In the genomic region with DNA sequence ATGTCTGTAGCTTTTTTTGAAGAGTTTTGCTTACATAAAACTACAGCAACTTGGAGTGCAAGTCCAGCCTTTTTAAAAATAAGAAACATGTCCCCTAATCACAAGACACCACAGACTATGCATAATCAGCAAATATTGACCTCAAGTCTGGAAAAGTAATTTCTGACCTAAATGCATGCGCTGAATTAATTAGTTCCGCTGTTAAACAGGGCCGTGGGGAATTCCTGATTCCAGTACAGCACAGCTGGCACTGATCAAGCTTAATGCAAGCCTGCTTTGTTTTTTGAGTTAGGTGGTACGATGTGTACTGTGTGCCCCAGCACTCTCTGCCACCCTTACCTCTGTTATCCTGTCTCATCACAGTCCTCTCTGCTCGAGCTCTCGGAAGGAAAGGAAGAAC, we compare ENCODE assay signal across 1 cellular context.
TF ChIP-seq lines count a peak whose summit lies in the region.

No MANE protein-coding gene starts in this region.

TF ChIP-seq in HCT116, 20 proteins besides CTCF, POLR2A, EP300 and RAD21 (continued from another document):
- TF ChIP-seq, protein P1, sequence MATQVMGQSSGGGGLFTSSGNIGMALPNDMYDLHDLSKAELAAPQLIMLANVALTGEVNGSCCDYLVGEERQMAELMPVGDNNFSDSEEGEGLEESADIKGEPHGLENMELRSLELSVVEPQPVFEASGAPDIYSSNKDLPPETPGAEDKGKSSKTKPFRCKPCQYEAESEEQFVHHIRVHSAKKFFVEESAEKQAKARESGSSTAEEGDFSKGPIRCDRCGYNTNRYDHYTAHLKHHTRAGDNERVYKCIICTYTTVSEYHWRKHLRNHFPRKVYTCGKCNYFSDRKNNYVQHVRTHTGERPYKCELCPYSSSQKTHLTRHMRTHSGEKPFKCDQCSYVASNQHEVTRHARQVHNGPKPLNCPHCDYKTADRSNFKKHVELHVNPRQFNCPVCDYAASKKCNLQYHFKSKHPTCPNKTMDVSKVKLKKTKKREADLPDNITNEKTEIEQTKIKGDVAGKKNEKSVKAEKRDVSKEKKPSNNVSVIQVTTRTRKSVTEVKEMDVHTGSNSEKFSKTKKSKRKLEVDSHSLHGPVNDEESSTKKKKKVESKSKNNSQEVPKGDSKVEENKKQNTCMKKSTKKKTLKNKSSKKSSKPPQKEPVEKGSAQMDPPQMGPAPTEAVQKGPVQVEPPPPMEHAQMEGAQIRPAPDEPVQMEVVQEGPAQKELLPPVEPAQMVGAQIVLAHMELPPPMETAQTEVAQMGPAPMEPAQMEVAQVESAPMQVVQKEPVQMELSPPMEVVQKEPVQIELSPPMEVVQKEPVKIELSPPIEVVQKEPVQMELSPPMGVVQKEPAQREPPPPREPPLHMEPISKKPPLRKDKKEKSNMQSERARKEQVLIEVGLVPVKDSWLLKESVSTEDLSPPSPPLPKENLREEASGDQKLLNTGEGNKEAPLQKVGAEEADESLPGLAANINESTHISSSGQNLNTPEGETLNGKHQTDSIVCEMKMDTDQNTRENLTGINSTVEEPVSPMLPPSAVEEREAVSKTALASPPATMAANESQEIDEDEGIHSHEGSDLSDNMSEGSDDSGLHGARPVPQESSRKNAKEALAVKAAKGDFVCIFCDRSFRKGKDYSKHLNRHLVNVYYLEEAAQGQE (IDR thresholded peaks at IDR 0.05; ENCODE audit: low read depth): no peak
- TF ChIP-seq SIN3A (IDR thresholded peaks at IDR 0.05; ENCODE audit: low read depth) (no peak), ZNF274 (IDR thresholded peaks at IDR 0.05; ENCODE audit: low read depth, low read length) (no peak), YY1 (IDR thresholded peaks at IDR 0.05; ENCODE audit: extremely low read depth, insufficient replicate concordance, low read depth, low read length) (no peak), ZFX (IDR thresholded peaks at IDR 0.05) (no peak), SP1 (IDR thresholded peaks at IDR 0.05; ENCODE audit: low read depth) (no peak), CBX3 (IDR thresholded peaks at IDR 0.05; ENCODE audit: low read depth) (no peak), EGR1 (IDR thresholded peaks at IDR 0.05; ENCODE audit: low read depth) (no peak), SRF (IDR thresholded peaks at IDR 0.05; ENCODE audit: low read depth) (no peak)
